ENCODE assay signal across 27 cellular contexts in genomic region chr3:100438623-100438974, GRCh38. TPM values are rescaled to one million over a fixed set of nuclear protein-coding genes. Genes with fewer than 3 reads are reported as not detected.
A peak's percentile ranks its signal among the peaks of the same experiment; 100 is the strongest.
DNase-seq lines count a peak whose midpoint lies in the region; ATAC-seq and TF ChIP-seq lines count a peak whose summit lies in the region.
"Had no signal": no experiment of that assay in that cellular context is flagged by ENCODE, and none has a peak within 500 bp of the region (broad histone marks: within the 10 kb centered on the region; RNA-seq: fewer than 3 reads in every experiment).

No MANE protein-coding gene starts in this region.

- DNase-seq in PC-3 (no peak), body of pancreas (peak; percentile 39 to 66 (median 50)), erythroblast (lab: John Stamatoyannopoulos, UW) (peak; percentile 70 to 75), uterus (no peak), suprapubic skin (ENCODE audit: low spot score in 2 of 2) (no peak), HPDE6-E6E7 (ENCODE audit: extremely low spot score) (no peak)
- no peak for DNase-seq in activated CD8-positive, alpha-beta memory T cell treated with anti-CD3 and anti-CD28 coated beads for 24 hours
- DNase-seq: C1 segment of cervical spinal cord; CD4-positive, alpha-beta memory T cell; COR-L47; DMS53; H9; HFFc6; Kasumi-1; NCI-H1092 treated with DMSO at 0.1 percent for 48 hours; NCI-H187; NCI-H2081 treated with DMSO at 0.1 percent for 48 hours; NCI-H2171; NCI-H226; NCI-H510A; NCI-H69; NK-92 treated with Interleukin-12 subunit alpha and Interleukin-12 subunit beta, amount 100 ng/mL, for 24 hours; PC-9; Right ventricle myocardium superior had no signal

- H3K9me2 ChIP-seq in PC-3 (replicated peaks; ENCODE audit: low read length): no peaks in the 10 kb centered on the region

- H3F3A ChIP-seq in PC-3 (ENCODE audit: low read length, unreplicated experiment): peaks cover 7% of the 10 kb centered on the region

- CTCF ChIA-PET in PC-3 (lab: Charles Lee): interaction anchor here (0.5 kb wide), 1 partner anchor 65 kb away, joined by 7 read pairs; no protein-coding TSS in a partner anchor

- no TSS peak for BruUV-seq in PC-3 (replicated peaks; lab: Mats Ljungman, UMichigan)

- peak overlapping the region; percentile 22 for H3K4me3 ChIP-seq in PC-3 (ENCODE audit: low read length)
- H3K4me3 ChIP-seq in body of pancreas: no peak overlapping the region
- no peak overlapping the region for H3K4me3 ChIP-seq in uterus
- H3K4me3 ChIP-seq in suprapubic skin: no peak overlapping the region
- H3K4me3 ChIP-seq: GM23338, PC-9, SJSA1 had no signal

- H3K36me3 ChIP-seq in PC-3 (ENCODE audit: low read depth, low read length): peaks cover 6% of the 10 kb centered on the region; the same call in 1 of the 2 replicates
- H3K36me3 ChIP-seq in body of pancreas (replicated peaks in 1 of 2; ENCODE audit: insufficient read depth in 1 of 2, low read depth in 2 of 2): no peaks in the 10 kb centered on the region
- no peaks in the 10 kb centered on the region for H3K36me3 ChIP-seq in uterus
- no peaks in the 10 kb centered on the region for H3K36me3 ChIP-seq in suprapubic skin
- H3K36me3 ChIP-seq: SJSA1 had no signal

- H3K4me2 ChIP-seq in PC-3 (ENCODE audit: low read length): peak overlapping the region; percentile 74
- H3K4me2 ChIP-seq: GM23338, PC-9 had no signal

- no peaks in the 10 kb centered on the region for H3K9me3 ChIP-seq in PC-3 (ENCODE audit: low read length)
- H3K9me3 ChIP-seq in body of pancreas: no peaks in the 10 kb centered on the region
- no peaks in the 10 kb centered on the region for H3K9me3 ChIP-seq in uterus
- H3K9me3 ChIP-seq in suprapubic skin: no peaks in the 10 kb centered on the region
- H3K9me3 ChIP-seq: SJSA1 had no signal

- intact Hi-C loops in PC-3 (cut with micrococcal nuclease) (loop anchor here (2.0 kb wide), 1 partner anchor 36 kb away; no protein-coding TSS in a partner anchor), body of pancreas (cut with DNase I) (no loop called here), uterus (cut with DNase I; ENCODE audit: low total_unique reads) (no loop called here)

- TF ChIP-seq POLR2A in body of pancreas (IDR thresholded peaks at IDR 0.05) (no peak), erythroblast (IDR thresholded peaks at IDR 0.05; ENCODE audit: low read length) (no peak), uterus (IDR thresholded peaks at IDR 0.05) (no peak), suprapubic skin (IDR thresholded peaks at IDR 0.05) (no peak)

- no peak for TF ChIP-seq EP300 in suprapubic skin (IDR thresholded peaks at IDR 0.05)

- H2AFZ ChIP-seq in PC-3 (ENCODE audit: low read length): peak overlapping the region; percentile 6
- H2AFZ ChIP-seq: GM23338, PC-9 had no signal

- POLR2A ChIA-PET in PC-3 (lab: Charles Lee; ENCODE audit: unreplicated experiment): interaction anchor here (0.5 to 0.6 kb wide), 3 partner anchors 37 to 1353 kb away, joined by 4 to 13 read pairs (median 5); partner anchors contain the start of genes LNP1 and TOMM70

- H3K27ac ChIP-seq in PC-3 (ENCODE audit: low read length) (peak overlapping the region; percentile 96), body of pancreas (peak overlapping the region; percentile 44 to 83 (median 66)), uterus (no peak overlapping the region), suprapubic skin (no peak overlapping the region)
- H3K27ac ChIP-seq: HL-60, PC-9, SJSA1 had no signal

- H4K20me1 ChIP-seq in PC-3 (ENCODE audit: low read length): no peaks in the 10 kb centered on the region

- ATAC-seq in PC-3: peak; percentile 73
- ATAC-seq in body of pancreas: peak; percentile 72
- ATAC-seq: GM23338 had no signal

- H3K27me3 ChIP-seq in PC-3 (ENCODE audit: low read length): no peaks in the 10 kb centered on the region
- H3K27me3 ChIP-seq in body of pancreas: no peaks in the 10 kb centered on the region
- H3K27me3 ChIP-seq in uterus: no peaks in the 10 kb centered on the region
- H3K27me3 ChIP-seq in suprapubic skin: no peaks in the 10 kb centered on the region
- H3K27me3 ChIP-seq: SJSA1 had no signal

- peak overlapping the region; percentile 81 for H3K9ac ChIP-seq in PC-3 (ENCODE audit: low read length)

- TF ChIP-seq CTCF in PC-3 (conservative IDR thresholded peaks at IDR 0.05; ENCODE audit: low read depth, low read length) (no peak), body of pancreas (IDR thresholded peaks at IDR 0.05) (no peak), uterus (IDR thresholded peaks at IDR 0.05) (no peak), suprapubic skin (IDR thresholded peaks at IDR 0.05) (no peak)

- WGBS in body of pancreas, 2 donors: 73 to 74% methylated on average over 2 of the region's 2 CpGs
- WGBS in suprapubic skin: 99% methylated on average over 2 of the region's 2 CpGs

- H3K79me2 ChIP-seq in PC-3 (ENCODE audit: low read length): no peaks in the 10 kb centered on the region

- peaks cover 47% of the 10 kb centered on the region for H3K4me1 ChIP-seq in PC-3 (ENCODE audit: insufficient read depth, low read length)
- peaks cover 36% of the 10 kb centered on the region for H3K4me1 ChIP-seq in body of pancreas
- H3K4me1 ChIP-seq in uterus: no peaks in the 10 kb centered on the region
- no peaks in the 10 kb centered on the region for H3K4me1 ChIP-seq in suprapubic skin
- H3K4me1 ChIP-seq: SJSA1 had no signal

RNA-seq across cellular contexts. Expression of gene LNP1, which starts 37.3 kb away (rescaled TPM):
- total RNA-seq in PC-3 (2014; rRNA removed) (5.2 and 6.8 TPM in 2 replicates), body of pancreas (1 to 10 TPM; 4.6 to 6.2 TPM), uterus (10 to 100 TPM in 1 of 4 donors, 1 to 10 TPM in 2, not detected in 1; 1.3 to 12.9 (median 4.4) TPM), suprapubic skin (under 1 TPM in 3 of 4 donors, not detected in 1; 0.64 to 0.97 (median 0.76) TPM)

RNA-seq across cellular contexts. Expression of gene TOMM70, which starts 37.7 kb away (rescaled TPM):
- total RNA-seq in PC-3 (2014; rRNA removed) (85.3 and 91.7 TPM in 2 replicates), body of pancreas (10 to 100 TPM; 17.1 to 25.9 TPM), uterus (10 to 100 TPM; 16.8 to 86.1 (median 35.9) TPM), suprapubic skin (10 to 100 TPM; 26.9 to 34.1 (median 31.3) TPM)

RNA-seq across cellular contexts. Expression of gene TMEM45A, which starts 53.8 kb away (rescaled TPM):
- total RNA-seq in PC-3 (2014; rRNA removed): 7.6 and 9.4 TPM in 2 replicates
- total RNA-seq in body of pancreas: 10 to 100 TPM; 13.7 to 24.1 TPM
- total RNA-seq in uterus: 10 to 100 TPM; 15.4 to 51.0 (median 28.3) TPM
- 100 to 1,000 TPM; 189 to 746 (median 494) TPM for total RNA-seq in suprapubic skin

Comparison
In these comparisons a context has a peak if more than half of its experiments do, and no peak if none do; other contexts are left out.
1. DNase-seq: peak in body of pancreas (4 of 4) and erythroblast (2 of 2); none in PC-3 (single experiment), activated CD8-positive, alpha-beta memory T cell treated with anti-CD3 and anti-CD28 coated beads for 24 hours (single experiment), uterus (0 of 2), suprapubic skin (0 of 2) and HPDE6-E6E7 (single experiment).
2. H3K27ac ChIP-seq: peak in PC-3 (single experiment) and body of pancreas (4 of 4); none in uterus (0 of 2) and suprapubic skin (single experiment).